Comparison of ENCODE assay signal across 14 cellular contexts in the genomic region with DNA sequence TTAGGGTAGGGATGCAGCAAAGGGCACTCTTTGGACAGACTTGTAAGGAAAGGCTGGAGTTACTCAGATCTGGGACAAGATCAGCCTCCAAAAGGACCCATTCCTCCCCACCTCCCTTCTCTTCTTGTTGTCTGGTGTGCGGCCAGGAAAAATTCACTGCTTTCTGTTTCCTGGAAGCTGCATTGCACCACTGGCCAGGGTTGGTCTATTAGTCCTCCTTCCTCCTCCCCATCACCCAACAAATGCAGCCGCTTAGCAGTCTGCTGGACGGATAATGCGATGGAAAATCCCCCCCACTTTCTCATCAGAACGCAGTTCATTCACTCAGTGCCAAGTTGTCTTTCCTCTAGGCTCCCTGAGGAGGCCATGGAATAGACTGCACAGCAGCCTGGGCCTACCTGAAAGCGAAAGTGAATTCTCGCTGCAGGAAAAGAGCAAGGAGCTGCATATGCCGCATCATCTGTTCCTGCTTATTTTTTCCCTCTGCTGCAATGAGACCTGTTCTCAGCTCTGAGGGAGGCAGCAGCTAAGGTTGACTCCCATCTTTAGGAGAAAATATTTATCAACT.
DNase-seq lines count a peak whose midpoint lies in the region; ATAC-seq, FAIRE-seq and TF ChIP-seq lines count a peak whose summit lies in the region.
"Had no signal": no experiment of that assay in that cellular context is flagged by ENCODE, and none has a peak within 500 bp of the region (broad histone marks: within the 10 kb centered on the region; RNA-seq: fewer than 3 reads in every experiment).

No MANE protein-coding gene starts in this region.

- no peaks in the 10 kb centered on the region for H3F3A ChIP-seq in GM23338 (replicated peaks; ENCODE audit: low read depth)

- H3K9me3 Mint-ChIP-seq in GM23338 = no peaks in the 10 kb centered on the region

- H3K27me3 ChIP-seq in GM23338 (ENCODE audit: insufficient read depth) (no peaks in the 10 kb centered on the region), adipocyte (replicated peaks; ENCODE audit: control insufficient read depth, insufficient read depth, low read length) (no peaks in the 10 kb centered on the region), heart right ventricle (no peaks in the 10 kb centered on the region), small intestine (ENCODE audit: control insufficient read depth in 2 of 2, insufficient read depth in 2 of 2, low read length in 2 of 2) (no peaks in the 10 kb centered on the region)
- H3K27me3 ChIP-seq: neutrophil, upper lobe of left lung had no signal

- H3K4me3 ChIP-seq in GM23338 (no peak overlapping the region), adipocyte (ENCODE audit: low read length) (peak overlapping the region; percentile 64), heart right ventricle (peak overlapping the region in 7 of 10 donors; percentile 6 to 35 (median 25)), small intestine (ENCODE audit: low read depth in 1 of 2, low read length in 2 of 2) (no peak overlapping the region)
- H3K4me3 ChIP-seq: upper lobe of left lung had no signal

- H4K20me1 ChIP-seq in GM23338 (replicated peaks; ENCODE audit: insufficient read depth) = no peaks in the 10 kb centered on the region

- H3K4me1 ChIP-seq in GM23338 (ENCODE audit: insufficient read depth) = 0 out of 2 replicates have a peak, but pooled peaks cover 11% of the 10 kb centered on the region
- no peaks in the 10 kb centered on the region for H3K4me1 ChIP-seq in adipocyte (ENCODE audit: control insufficient read depth, insufficient read depth, low read length)
- H3K4me1 ChIP-seq in heart right ventricle = peaks cover 0 to 6% (median 0%) of the 10 kb centered on the region in 9 donors
- no peaks in the 10 kb centered on the region for H3K4me1 ChIP-seq in small intestine (ENCODE audit: control insufficient read depth in 2 of 2, insufficient read depth in 1 of 2, low read depth in 1 of 2, low read length in 1 of 2)
- H3K4me1 ChIP-seq: upper lobe of left lung had no signal

- no peaks in the 10 kb centered on the region for H3K36me3 Mint-ChIP-seq in GM23338 (ENCODE audit: low read depth)

- H3K27ac ChIP-seq in GM23338 (ENCODE audit: low read depth) (no peak overlapping the region), heart right ventricle (no peak overlapping the region), small intestine (ENCODE audit: low read depth in 1 of 2, low read length in 1 of 2) (no peak overlapping the region)
- H3K27ac ChIP-seq: KMS-11, neutrophil, upper lobe of left lung had no signal

- ATAC-seq in GM23338 (no peak), heart right ventricle (peak in 7 of 8 donors; percentile 37 to 84 (median 56)), GM21723 (IDR thresholded peaks at IDR 0.05; ENCODE audit: unreplicated experiment) (no peak), HG03097 (IDR thresholded peaks at IDR 0.05; ENCODE audit: low FRiP score, unreplicated experiment) (no peak)

- FAIRE-seq in small intestine (lab: Jason Lieb, UNC) = no peak
- FAIRE-seq: islet of Langerhans had no signal

- no peak overlapping the region for H3K27ac Mint-ChIP-seq in GM23338
- H3K27ac Mint-ChIP-seq: T-helper 1 cell treated with Interleukin-12 subunit alpha and Interleukin-12 subunit beta and Interleukin-4 antibody, amounts not matched to agents 30 μg/mL and 1 μg/mL, for 36 hours had no signal

- H2AFZ ChIP-seq in GM23338 = peak overlapping the region; percentile 47

- no peaks in the 10 kb centered on the region for H3K36me3 ChIP-seq in GM23338 (ENCODE audit: insufficient read depth)
- H3K36me3 ChIP-seq in adipocyte (ENCODE audit: control insufficient read depth, insufficient read depth, low read length, severe bottlenecking) = no peaks in the 10 kb centered on the region
- H3K36me3 ChIP-seq in heart right ventricle = no peaks in the 10 kb centered on the region
- H3K36me3 ChIP-seq in small intestine (ENCODE audit: control insufficient read depth in 2 of 2, insufficient read depth in 2 of 2, low read length in 2 of 2) = no peaks in the 10 kb centered on the region
- H3K36me3 ChIP-seq: neutrophil, upper lobe of left lung had no signal

- intact Hi-C loops in heart right ventricle (cut with DNase I) = no loop called here

- TF ChIP-seq CTCF in GM23338 (conservative IDR thresholded peaks at IDR 0.05; ENCODE audit: low read depth in 2 of 2) (no peak), heart right ventricle (IDR thresholded peaks at IDR 0.05) (no peak)

- H3K4me3 Mint-ChIP-seq in GM23338 = no peak overlapping the region
- H3K4me3 Mint-ChIP-seq: T-helper 1 cell treated with Interleukin-12 subunit alpha and Interleukin-12 subunit beta and Interleukin-4 antibody, amounts not matched to agents 30 μg/mL and 1 μg/mL, for 36 hours had no signal

- no peaks in the 10 kb centered on the region for H3K79me2 ChIP-seq in GM23338 (replicated peaks; ENCODE audit: insufficient read depth)

- 41 to 62% methylated on average over 8 of the region's 8 CpGs for WGBS in heart right ventricle, 2 donors
- WGBS in small intestine, 3 donors = 21 to 51% (median 35%) methylated on average over 8 of the region's 8 CpGs

- peaks cover 8% of the 10 kb centered on the region; the same call in 2 of the 3 replicates for H3K4me1 Mint-ChIP-seq in GM23338

- peaks cover 2% of the 10 kb centered on the region for H3K27me3 Mint-ChIP-seq in GM23338 (ENCODE audit: insufficient read depth, low read depth, poor library complexity)

- H3K9me3 ChIP-seq in adipocyte (ENCODE audit: control insufficient read depth, low read length) (no peaks in the 10 kb centered on the region), heart right ventricle (no peaks in the 10 kb centered on the region), small intestine (ENCODE audit: control insufficient read depth, low read depth) (no peaks in the 10 kb centered on the region)
- H3K9me3 ChIP-seq: neutrophil, upper lobe of left lung had no signal

- DNase-seq in GM23338 (ENCODE audit: low spot score) (no peak), adipocyte (ENCODE audit: low read depth) (peak; percentile 21), heart right ventricle (peak in 1 of 2 donors; percentile 8), small intestine (peak; percentile 77), SW 1271 (lab: John Stamatoyannopoulos, UW) (no peak)
- DNase-seq: activated CD8-positive, alpha-beta memory T cell treated with anti-CD3 and anti-CD28 coated beads for 24 hours; amniotic stem cell; upper lobe of left lung had no signal

- peaks cover 7% of the 10 kb centered on the region; the same call in 1 of the 2 replicates for H3K9me2 ChIP-seq in GM23338 (ENCODE audit: insufficient read depth)

- no peak overlapping the region for H3K4me2 ChIP-seq in GM23338
- H3K4me2 ChIP-seq: KMS-11 had no signal

- H3K9ac ChIP-seq in adipocyte (ENCODE audit: low read length) = peak overlapping the region; percentile 8
- H3K9ac ChIP-seq: KMS-11 had no signal

TF ChIP-seq in GM23338, 12 proteins besides CTCF, POLR2A, EP300 and RAD21 (continues in another document):
- TF ChIP-seq EZH2phosphoT487 (IDR thresholded peaks at IDR 0.05; ENCODE audit: unreplicated experiment) = no peak

Comparison
In these comparisons a context has a peak if more than half of its experiments do, and no peak if none do; other contexts are left out.
1. ATAC-seq: peak in heart right ventricle (7 of 8); none in GM23338 (single experiment), GM21723 (single experiment) and HG03097 (single experiment).
2. DNase-seq: peak in adipocyte (single experiment) and small intestine (single experiment); none in GM23338 (single experiment) and SW 1271 (0 of 2).
3. H3K4me3 ChIP-seq: peak in adipocyte (single experiment) and heart right ventricle (7 of 10); none in GM23338 (single experiment) and small intestine (0 of 2).